ENCODE assay signal across 23 cellular contexts in genomic region chr11:79390477-79390876, GRCh38. TPM values are rescaled to one million over a fixed set of nuclear protein-coding genes. Genes with fewer than 3 reads are reported as not detected.
"Had no signal": no experiment of that assay in that cellular context is flagged by ENCODE, and none has a peak within 500 bp of the region (broad histone marks: within the 10 kb centered on the region; RNA-seq: fewer than 3 reads in every experiment).

No MANE protein-coding gene starts in this region.

- H3K4me3 Mint-ChIP-seq: activated T-helper 17 cell treated with anti-CD3 and anti-CD28 coated beads, Interleukin-2, amount 50 U/mL, for 72 hours; central memory CD8-positive, alpha-beta T cell; effector memory CD8-positive, alpha-beta T cell; nephron; WTC11 had no signal

- H3K36me3 ChIP-seq: ascending aorta, brain microvascular endothelial cell, right lobe of liver, uterus had no signal

- H3K27me3 ChIP-seq: ascending aorta, brain microvascular endothelial cell, hepatocyte, right lobe of liver, testis, uterus had no signal

- H3K27ac ChIP-seq: ascending aorta, brain microvascular endothelial cell, hepatocyte, parathyroid adenoma, right lobe of liver, testis, uterus had no signal

- H3K36me3 Mint-ChIP-seq: activated naive CD4-positive, alpha-beta T cell treated with anti-CD3 and anti-CD28 coated beads, Interleukin-2, amount 50 U/mL, for 72 hours; WTC11 had no signal

- H3K27me3 Mint-ChIP-seq: central memory CD8-positive, alpha-beta T cell; effector memory CD8-positive, alpha-beta T cell had no signal

- H3K9me3 ChIP-seq: ascending aorta, right lobe of liver, testis, uterus had no signal

- H3K9me3 Mint-ChIP-seq: activated T-helper 17 cell treated with anti-CD3 and anti-CD28 coated beads, Interleukin-2, amount 50 U/mL, for 72 hours; central memory CD8-positive, alpha-beta T cell; nephron; WTC11 had no signal

- DNase-seq: activated T-cell treated with anti-CD3 and anti-CD28 coated beads, Interleukin-2, amount 50 U/mL, for 1 hour; brain microvascular endothelial cell; effector memory CD8-positive, alpha-beta T cell; foreskin melanocyte; glutamatergic neuron; kidney glomerular epithelial cell; midbrain; right lobe of liver; stimulated activated CD4-positive, alpha-beta T cell treated with anti-CD3 and anti-CD28 coated beads, Interleukin-4, amount 100 ng/mL, for 1 hour; stimulated activated naive CD4-positive, alpha-beta T cell; T1000; testis; trophoblast cell; uterus had no signal

- H3K4me3 ChIP-seq: ascending aorta, hepatocyte, right lobe of liver, testis, uterus had no signal

- H3K4me1 ChIP-seq: ascending aorta, parathyroid adenoma, right lobe of liver, uterus had no signal

- H3K27ac Mint-ChIP-seq: activated naive CD4-positive, alpha-beta T cell treated with anti-CD3 and anti-CD28 coated beads, Interleukin-2, amount 50 U/mL, for 72 hours; activated T-helper 17 cell treated with anti-CD3 and anti-CD28 coated beads, Interleukin-2, amount 50 U/mL, for 72 hours; effector memory CD8-positive, alpha-beta T cell; nephron; WTC11 had no signal

- ATAC-seq: activated naive CD4-positive, alpha-beta T cell treated with anti-CD3 and anti-CD28 coated beads, Interleukin-2, amount 50 U/mL, for 72 hours; activated T-helper 17 cell treated with anti-CD3 and anti-CD28 coated beads, Interleukin-2, amount 50 U/mL, for 72 hours; effector memory CD8-positive, alpha-beta T cell; esophagus mucosa; right lobe of liver; WTC11 had no signal

RNA-seq across cellular contexts. Expression of gene TENM4, which starts 50.4 kb away (rescaled TPM):
- total RNA-seq: activated naive CD4-positive, alpha-beta T cell treated with anti-CD3 and anti-CD28 coated beads, Interleukin-2, amount 50 U/mL, for 72 hours had no signal
